In the genomic region with DNA sequence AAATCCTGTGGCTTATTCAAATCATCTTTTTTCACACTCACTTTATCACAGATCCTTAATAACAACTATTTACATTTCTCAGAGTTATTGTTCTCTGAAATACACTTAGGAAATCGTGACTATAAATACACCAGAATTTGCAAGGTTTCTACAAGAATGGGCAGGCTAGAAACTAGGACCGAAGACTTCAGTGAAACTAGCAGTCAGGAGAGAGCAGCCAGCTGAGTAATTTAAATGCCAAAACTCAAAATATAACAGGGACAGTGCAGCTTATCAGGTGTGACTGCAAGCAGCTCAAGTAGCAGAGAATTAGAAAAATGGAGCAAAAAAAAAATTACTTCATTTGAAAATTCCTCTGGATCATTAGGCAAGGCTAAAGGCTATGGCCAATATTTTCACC, we compare ENCODE assay signal across 20 cellular contexts.
"Had no signal": no experiment of that assay in that cellular context is flagged by ENCODE, and none has a peak within 500 bp of the region (broad histone marks: within the 10 kb centered on the region; RNA-seq: fewer than 3 reads in every experiment).

No MANE protein-coding gene starts in this region.

- H3K27me3 ChIP-seq: brain microvascular endothelial cell, cardiac muscle cell, MG63 had no signal

- H3K27ac ChIP-seq: brain microvascular endothelial cell, cardiac muscle cell had no signal

- H3K9me3 ChIP-seq: MG63 had no signal

- ATAC-seq: activated T-cell treated with anti-CD3 and anti-CD28 coated beads, Interleukin-2, amount 50 U/mL, for 4 hours; T-helper 17 cell had no signal

- H3K36me3 ChIP-seq: brain microvascular endothelial cell, cardiac muscle cell, MG63 had no signal

- H3K4me3 ChIP-seq: cardiac muscle cell, MG63 had no signal

- DNase-seq: activated B cell treated with CpG ODN at 0.5 μM for 24 hours; activated CD4-positive, alpha-beta memory T cell treated with anti-CD3 and anti-CD28 coated beads for 36 hours; activated CD4-positive, alpha-beta T cell treated with anti-CD3 and anti-CD28 coated beads for 1 hour; activated CD4-positive, alpha-beta T cell treated with anti-CD3 and anti-CD28 coated beads, Interleukin-2, amount 10 ng/mL, durations not matched to agents 7 days and 5 days; activated CD8-positive, alpha-beta memory T cell treated with anti-CD3 and anti-CD28 coated beads for 24 hours; activated gamma-delta T cell; activated naive CD4-positive, alpha-beta T cell treated with anti-CD3 and anti-CD28 coated beads for 36 hours; activated T-cell treated with anti-CD3 and anti-CD28 coated beads, Interleukin-2, amount 50 U/mL, for 4 hours; amygdala; brain microvascular endothelial cell; MG63; NCI-H1105; NCI-H1436; NCI-H1694 treated with DMSO at 0.1 percent for 48 hours; NCI-H2081; NCI-H524; SHP77 treated with DMSO at 0.1 percent for 48 hours; T-helper 17 cell; T-helper 9 cell had no signal
